13 cellular contexts compared by ENCODE assay signal in genomic region chr18:28095631-28096030, GRCh38.
DNase-seq lines count a peak whose midpoint lies in the region; ATAC-seq and TF ChIP-seq lines count a peak whose summit lies in the region.
"Had no signal": no experiment of that assay in that cellular context is flagged by ENCODE, and none has a peak within 500 bp of the region (broad histone marks: within the 10 kb centered on the region; RNA-seq: fewer than 3 reads in every experiment).

No MANE protein-coding gene starts in this region.

- no CpG with 5 or more reads among the region's 4 CpGs for WGBS in IMR-90 (ENCODE audit: extremely low coverage in 2 of 2, insufficient read length in 1 of 2), 2 experiments

- CTCF ChIA-PET in IMR-90 (lab: Yijun Ruan, JAX): no interaction called here

- peak overlapping the region; percentile 45; the same call in 1 of the 2 replicates for H3K4ac ChIP-seq in IMR-90 (ENCODE audit: low read depth, low read length)

- no peak for ATAC-seq in IMR-90 (ENCODE audit: low read depth)
- ATAC-seq: CD8-positive, alpha-beta T cell; K562 had no signal

- H3K23ac ChIP-seq in IMR-90 (ENCODE audit: low read depth, low read length): no peak overlapping the region

- dilution Hi-C loops in IMR-90 (cut with HindIII; ENCODE audit: low sequenced_read_pairs, unreplicated experiment): no loop called here

- H4K5ac ChIP-seq in IMR-90 (ENCODE audit: low read depth, low read length): peak overlapping the region; percentile 44; the same call in 1 of the 2 replicates

- peak overlapping the region; percentile 31; the same call in 1 of the 2 replicates for H3K4me2 ChIP-seq in IMR-90 (ENCODE audit: low read depth, low read length)

- no peak overlapping the region for H4K91ac ChIP-seq in IMR-90 (ENCODE audit: insufficient read depth, low read depth, low read length)

- DNase-seq in IMR-90: no peak
- peak; percentile 18 to 60 for DNase-seq in cardiac fibroblast (ENCODE audit: low read depth in 2 of 2)
- DNase-seq in fibroblast of pulmonary artery (ENCODE audit: low read depth): peak; percentile 48
- no peak for DNase-seq in DMS114 treated with DMSO at 0.1 percent for 48 hours (lab: John Stamatoyannopoulos, UW; ENCODE audit: unreplicated experiment)
- no peak for DNase-seq in effector CD4-positive, alpha-beta T cell
- DNase-seq in BE2C: no peak
- no peak for DNase-seq in NCI-H82 (lab: John Stamatoyannopoulos, UW)
- DNase-seq: CD8-positive, alpha-beta T cell; COR-L47; DMS53; GF-D8 had no signal

- H3K36me3 ChIP-seq in IMR-90 (ENCODE audit: control insufficient read depth, insufficient read depth, low read length): no peaks in the 10 kb centered on the region
- no peaks in the 10 kb centered on the region for H3K36me3 ChIP-seq in BE2C
- H3K36me3 ChIP-seq: HAP-1 had no signal

- H2AK5ac ChIP-seq in IMR-90 (ENCODE audit: low read depth, low read length): no peak overlapping the region

- TF ChIP-seq RAD21 in IMR-90 (IDR thresholded peaks at IDR 0.05; ENCODE audit: low read length): no peak

- H3K4me1 ChIP-seq in IMR-90 (ENCODE audit: control insufficient read depth, insufficient read depth, low read length) (no peaks in the 10 kb centered on the region), BE2C (no peaks in the 10 kb centered on the region; the same call in 1 of the 2 replicates)

- H3K18ac ChIP-seq in IMR-90 (ENCODE audit: low read depth, low read length): peak overlapping the region; percentile 53; the same call in 1 of the 2 replicates

- H2BK120ac ChIP-seq in IMR-90 (ENCODE audit: low read depth, low read length): peak overlapping the region; percentile 43; the same call in 1 of the 2 replicates

- peaks cover 2% of the 10 kb centered on the region; the same call in 1 of the 2 replicates for H3K9me3 ChIP-seq in IMR-90 (ENCODE audit: control insufficient read depth, insufficient read depth, low read length)
- no peaks in the 10 kb centered on the region; the same call in 1 of the 2 replicates for H3K9me3 ChIP-seq in BE2C
- H3K9me3 ChIP-seq: HAP-1 had no signal

- H4K8ac ChIP-seq in IMR-90 (ENCODE audit: low read depth in 2 of 2, low read length in 2 of 2): peak overlapping the region in 1 of 2 experiments; percentile 9; a peak in 1 of 4 replicates

- peaks cover 10 to 44% of the 10 kb centered on the region in 2 experiments; a peak in 3 of 4 replicates for H3K79me1 ChIP-seq in IMR-90 (ENCODE audit: low read depth in 1 of 2, low read length in 2 of 2)

- no peak for TF ChIP-seq CTCF in IMR-90 (conservative IDR thresholded peaks at IDR 0.05; ENCODE audit: low read depth, low read length)
- TF ChIP-seq CTCF in cardiac fibroblast (IDR thresholded peaks at IDR 0.05; ENCODE audit: low read depth, low read length): no peak
- no peak for TF ChIP-seq CTCF in fibroblast of pulmonary artery (IDR thresholded peaks at IDR 0.05; ENCODE audit: low read length, missing control alignments)
- TF ChIP-seq CTCF in BE2C (IDR thresholded peaks at IDR 0.05; ENCODE audit: low read depth, low read length): no peak

- POLR2A ChIA-PET in IMR-90 (lab: Charles Lee; ENCODE audit: unreplicated experiment): no interaction called here

- H3K9me1 ChIP-seq in IMR-90 (ENCODE audit: insufficient read depth, low read length): no peaks in the 10 kb centered on the region

- intact Hi-C loops in IMR-90 (cut with micrococcal nuclease): loop anchor here (5.0 kb wide), 1 partner anchor 78 kb away; no protein-coding TSS in a partner anchor

- H2AFZ ChIP-seq in IMR-90 (replicated peaks; ENCODE audit: low read length, poor library complexity): no peak overlapping the region

- no peaks in the 10 kb centered on the region for H3K27me3 ChIP-seq in IMR-90 (ENCODE audit: control insufficient read depth, insufficient read depth, low read length)
- H3K27me3 ChIP-seq in BE2C: no peaks in the 10 kb centered on the region

- H2BK15ac ChIP-seq in IMR-90 (ENCODE audit: low read depth, low read length): no peak overlapping the region

- in situ Hi-C loops in IMR-90 (cut with MboI; ENCODE audit: low sequenced_read_pairs): no loop called here

- no TSS peak for BruUV-seq in IMR-90 (replicated peaks; lab: Mats Ljungman, UMichigan)

- no peak overlapping the region for H2BK20ac ChIP-seq in IMR-90 (ENCODE audit: low read depth, low read length)

- H3K9ac ChIP-seq in IMR-90 (ENCODE audit: low read depth, low read length): no peak overlapping the region

- H3K4me3 ChIP-seq in IMR-90 (ENCODE audit: insufficient read depth, low read depth, low read length): no peak overlapping the region
- H3K4me3 ChIP-seq in cardiac fibroblast (replicated peaks in 1 of 2; ENCODE audit: low read depth in 2 of 2, low read length in 2 of 2): no peak overlapping the region
- no peak overlapping the region for H3K4me3 ChIP-seq in fibroblast of pulmonary artery (replicated peaks; ENCODE audit: low read depth, low read length)
- H3K4me3 ChIP-seq in BE2C (ENCODE audit: low read depth, low read length): no peak overlapping the region
- H3K4me3 ChIP-seq: HAP-1, K562 had no signal

- no peak overlapping the region for H3K56ac ChIP-seq in IMR-90 (ENCODE audit: extremely low read depth, insufficient read depth, low read length)

- no peak overlapping the region for H3K27ac ChIP-seq in IMR-90 (ENCODE audit: insufficient read depth, low read length)

- peak overlapping the region; percentile 62 for H2BK5ac ChIP-seq in IMR-90 (ENCODE audit: low read depth, low read length, poor library complexity, severe bottlenecking)

- no peaks in the 10 kb centered on the region for H4K20me1 ChIP-seq in IMR-90 (ENCODE audit: insufficient read depth, low read length)

- H3K14ac ChIP-seq in IMR-90 (replicated peaks; ENCODE audit: low read depth, low read length): peak overlapping the region; percentile 65; the same call in 1 of the 2 replicates

- H2AK9ac ChIP-seq in IMR-90 (replicated peaks; ENCODE audit: low read depth, low read length, poor library complexity): no peak overlapping the region

- TF ChIP-seq POLR2A in IMR-90 (IDR thresholded peaks at IDR 0.05; ENCODE audit: low read depth, low read length): no peak

TF ChIP-seq in IMR-90, 13 proteins besides CTCF, POLR2A, EP300 and RAD21:
- TF ChIP-seq MAFK (IDR thresholded peaks at IDR 0.05; ENCODE audit: low read depth, low read length) (no peak), CHD1 (IDR thresholded peaks at IDR 0.05; ENCODE audit: low read depth, low read length) (no peak), BHLHE40 (IDR thresholded peaks at IDR 0.05; ENCODE audit: low read depth, low read length) (no peak), USF2 (IDR thresholded peaks at IDR 0.05; ENCODE audit: low read depth, low read length) (no peak), NFE2L2 (IDR thresholded peaks at IDR 0.05; ENCODE audit: low read depth, low read length) (no peak), CEBPB (IDR thresholded peaks at IDR 0.05; ENCODE audit: low read depth, low read length) (no peak), FOS (IDR thresholded peaks at IDR 0.05; ENCODE audit: low read depth, low read length) (no peak), RCOR1 (IDR thresholded peaks at IDR 0.05; ENCODE audit: insufficient replicate concordance, low read length) (no peak), MAZ (IDR thresholded peaks at IDR 0.05; ENCODE audit: borderline replicate concordance, low read depth, low read length) (no peak), SMC3 (IDR thresholded peaks at IDR 0.05; ENCODE audit: low read depth, low read length) (no peak), ELK1 (IDR thresholded peaks at IDR 0.05; ENCODE audit: borderline replicate concordance, low read depth, low read length) (no peak)
TF ChIP-seq in IMR-90: peak in this region for 0.

Comparison
In these comparisons a context has a peak if more than half of its experiments do, and no peak if none do; other contexts are left out.
1. DNase-seq: peak in cardiac fibroblast (2 of 2) and fibroblast of pulmonary artery (single experiment); none in IMR-90 (single experiment), DMS114 treated with DMSO at 0.1 percent for 48 hours (single experiment), effector CD4-positive, alpha-beta T cell (single experiment), BE2C (single experiment) and NCI-H82 (single experiment).